In genomic region chr5:93620487-93621339, GRCh38 we compare ENCODE assay signal across 8 cellular contexts. TPM values are rescaled to one million over a fixed set of nuclear protein-coding genes. Genes with fewer than 3 reads are reported as not detected.
DNase-seq lines count a peak whose midpoint lies in the region; ATAC-seq, FAIRE-seq and TF ChIP-seq lines count a peak whose summit lies in the region.

No MANE protein-coding gene starts in this region.

- H3K18ac ChIP-seq in H1 (ENCODE audit: extremely low read depth, low read length): no peak overlapping the region

- H2BK120ac ChIP-seq in H1 (replicated peaks; ENCODE audit: low read depth, low read length): no peak overlapping the region

- peak overlapping the region; percentile 93 for H3K4me3 Mint-ChIP-seq in CD8-positive, alpha-beta T cell
- H3K4me3 Mint-ChIP-seq in activated CD8-positive, alpha-beta T cell treated with anti-CD3 and anti-CD28 coated beads for 36 hours: peak overlapping the region; percentile 94

- no peak for TF ChIP-seq CTCF in CD8-positive, alpha-beta T cell (IDR thresholded peaks at IDR 0.05)
- no peak for TF ChIP-seq CTCF in activated CD8-positive, alpha-beta T cell treated with anti-CD3 and anti-CD28 coated beads for 36 hours (IDR thresholded peaks at IDR 0.05)
- TF ChIP-seq CTCF in H1 (IDR thresholded peaks at IDR 0.05; ENCODE audit: control extremely low read depth in 1 of 3, insufficient read depth in 1 of 3, low read depth in 1 of 3, low read length in 3 of 3): no peak

- TF ChIP-seq POLR2A in H1 (IDR thresholded peaks at IDR 0.05; ENCODE audit: control extremely low read depth in 1 of 2, low read depth in 2 of 2, low read length in 2 of 2): no peak

- no peaks in the 10 kb centered on the region for H3K79me1 ChIP-seq in H1 (ENCODE audit: low read depth, low read length)

- H3K4me2 ChIP-seq in H1 (ENCODE audit: insufficient read depth in 1 of 2, low read depth in 2 of 2, low read length in 2 of 2): peak overlapping the region; percentile 83 to 97

- H3K23me2 ChIP-seq in H1 (ENCODE audit: low read depth, low read length): peaks cover 8% of the 10 kb centered on the region; the same call in 1 of the 2 replicates

- H3K23ac ChIP-seq in H1 (ENCODE audit: insufficient read length): no peak overlapping the region

- peak in 1 of 2 experiments; percentile 29; a peak in 1 of 3 replicates for TF ChIP-seq EP300 in H1 (IDR thresholded peaks at IDR 0.05; ENCODE audit: borderline replicate concordance in 1 of 2, low read depth in 2 of 2, low read length in 2 of 2)

- H2BK12ac ChIP-seq in H1 (ENCODE audit: low read depth, low read length): no peak overlapping the region

- H3K36me3 ChIP-seq in CD8-positive, alpha-beta T cell (ENCODE audit: insufficient read depth, low read length): no peaks in the 10 kb centered on the region
- H3K36me3 ChIP-seq in H1 (ENCODE audit: control insufficient read depth in 2 of 4, insufficient read depth in 4 of 4, low read length in 3 of 4) (no peaks in the 10 kb centered on the region), mesodermal cell (ENCODE audit: control insufficient read depth, insufficient read depth, low read length) (no peaks in the 10 kb centered on the region)

- peaks cover 23% of the 10 kb centered on the region for H3K4me1 Mint-ChIP-seq in CD8-positive, alpha-beta T cell (ENCODE audit: low read depth)
- peaks cover 30% of the 10 kb centered on the region for H3K4me1 Mint-ChIP-seq in activated CD8-positive, alpha-beta T cell treated with anti-CD3 and anti-CD28 coated beads for 36 hours (ENCODE audit: low read depth)

- peak; percentile 18 to 72 (median 43) for DNase-seq in CD8-positive, alpha-beta T cell
- peak; percentile 45 for DNase-seq in NCI-H524 treated with DMSO at 0.1 percent for 48 hours (lab: John Stamatoyannopoulos, UW)
- peak; percentile 75 for DNase-seq in activated CD8-positive, alpha-beta T cell treated with anti-CD3 and anti-CD28 coated beads for 36 hours
- peak in 1 of 2 experiments; percentile 72 for DNase-seq in H1 (ENCODE audit: low read depth in 1 of 2, low spot score in 2 of 2)
- DNase-seq in stimulated activated naive CD4-positive, alpha-beta T cell treated with Interleukin-2 at 50 U/mL for 16 hours (lab: John Stamatoyannopoulos, UW): peak; percentile 31

- H3K4me3 ChIP-seq in CD8-positive, alpha-beta T cell (ENCODE audit: low read depth, low read length): peak overlapping the region; percentile 48
- H3K4me3 ChIP-seq in H1 (ENCODE audit: extremely low read depth in 1 of 4, insufficient read depth in 2 of 4, low read depth in 3 of 4, low read length in 4 of 4) (peak overlapping the region; percentile 60 to 82 (median 64)), mesodermal cell (ENCODE audit: extremely low read depth, insufficient read depth, low read length, poor library complexity, severe bottlenecking) (peak overlapping the region; percentile 57)

- H3K4me1 ChIP-seq in CD8-positive, alpha-beta T cell (ENCODE audit: insufficient read depth, low read length): peaks cover 21% of the 10 kb centered on the region
- H3K4me1 ChIP-seq in H1 (replicated peaks in 1 of 4; ENCODE audit: control insufficient read depth in 3 of 4, insufficient read depth in 4 of 4, low read length in 3 of 4): peaks cover 0 to 5% (median 2%) of the 10 kb centered on the region in 4 experiments; a peak in 3 of 7 replicates
- no peaks in the 10 kb centered on the region for H3K4me1 ChIP-seq in mesodermal cell (ENCODE audit: control insufficient read depth, insufficient read depth, low read length, poor library complexity, severe bottlenecking)

- 1% methylated on average over 51 of the region's 76 CpGs; no CpG with 5 or more reads in 1 of the 2 experiments for WGBS in H1 (ENCODE audit: extremely low coverage in 1 of 2, insufficient coverage in 1 of 2, insufficient read length in 1 of 2, insufficient replicate concordance in 2 of 2, low coverage in 1 of 2, low lambda C conversion rate in 2 of 2, missing lambda C conversion rate in 1 of 2), 2 experiments
- WGBS in mesodermal cell (ENCODE audit: insufficient coverage in 2 of 2), 2 experiments: 0% methylated on average over 42 to 52 of the region's 76 CpGs

- POLR2A ChIA-PET in CD8-positive, alpha-beta T cell (lab: Charles Lee): interaction anchor here (1.1 kb wide), 1 partner anchor 9 kb away, joined by 6 read pairs; no protein-coding TSS in a partner anchor
- POLR2A ChIA-PET in activated CD8-positive, alpha-beta T cell treated with anti-CD3 and anti-CD28 coated beads for 36 hours (lab: Charles Lee): no interaction called here
- POLR2A ChIA-PET in H1 (lab: Charles Lee; ENCODE audit: partially characterized antibody): interaction anchor here (0.6 to 1.2 kb wide), 2 partner anchors 9 to 30 kb away, joined by 3 read pairs; no protein-coding TSS in a partner anchor

- H3K27ac Mint-ChIP-seq in CD8-positive, alpha-beta T cell: peak overlapping the region; percentile 84
- peak overlapping the region; percentile 77 for H3K27ac Mint-ChIP-seq in activated CD8-positive, alpha-beta T cell treated with anti-CD3 and anti-CD28 coated beads for 36 hours

- intact Hi-C loops in CD8-positive, alpha-beta T cell (cut with DNase I, micrococcal nuclease): loop anchor here in 1 of 2 experiments (1.0 to 10.0 kb wide), 3 partner anchors 9 to 494 kb away; partner anchors contain the start of genes NR2F1 and NR2F1-AS1
- intact Hi-C loops in activated CD8-positive, alpha-beta T cell treated with anti-CD3 and anti-CD28 coated beads for 36 hours (cut with micrococcal nuclease): loop anchor here (5.0 kb wide), 1 partner anchor 38 kb away; the partner anchor contains the start of genes NR2F1 and NR2F1-AS1

- CTCF ChIA-PET in CD8-positive, alpha-beta T cell (lab: Charles Lee): interaction anchor here (3.1 kb wide), 1 partner anchor 180 kb away, joined by 9 read pairs; no protein-coding TSS in a partner anchor
- CTCF ChIA-PET in activated CD8-positive, alpha-beta T cell treated with anti-CD3 and anti-CD28 coated beads for 36 hours (lab: Charles Lee): interaction anchor here (0.7 to 5.4 kb wide), 8 partner anchors 14 to 295 kb away, joined by 3 to 23 read pairs (median 3); partner anchors contain the start of gene NR2F1
- CTCF ChIA-PET in H1 (lab: Charles Lee; ENCODE audit: partially characterized antibody): interaction anchor here (0.6 to 5.8 kb wide), 14 partner anchors 9 to 733 kb away, joined by 3 to 29 read pairs (median 3); no protein-coding TSS in a partner anchor

- 0 out of 7 replicates have a peak overlapping the region, but pooled peaks of 1 of the 4 experiments have one; percentile 20 for H3K9ac ChIP-seq in H1 (replicated peaks in 1 of 4; ENCODE audit: extremely low read depth in 1 of 4, low read depth in 3 of 4, low read length in 3 of 4)

- H3K56ac ChIP-seq in H1 (replicated peaks; ENCODE audit: insufficient read length, low read depth, low read length): no peak overlapping the region

- peaks cover 4% of the 10 kb centered on the region for H3K36me3 Mint-ChIP-seq in CD8-positive, alpha-beta T cell
- H3K36me3 Mint-ChIP-seq in activated CD8-positive, alpha-beta T cell treated with anti-CD3 and anti-CD28 coated beads for 36 hours (ENCODE audit: low read depth): no peaks in the 10 kb centered on the region

- H2BK20ac ChIP-seq in H1 (ENCODE audit: low read length): no peak overlapping the region

- no peaks in the 10 kb centered on the region for H3K79me2 ChIP-seq in H1 (ENCODE audit: control insufficient read depth in 1 of 2, insufficient read depth in 2 of 2, low read length in 2 of 2)

- H4K8ac ChIP-seq in H1 (ENCODE audit: extremely low read depth, insufficient read depth, low read length): no peak overlapping the region

- H2AK5ac ChIP-seq in H1 (ENCODE audit: low read depth, low read length): no peak overlapping the region

- H4K91ac ChIP-seq in H1 (replicated peaks; ENCODE audit: insufficient read length, low read length): no peak overlapping the region

- peaks cover 6 to 8% of the 10 kb centered on the region in 2 experiments for H4K20me1 ChIP-seq in H1 (replicated peaks in 1 of 2; ENCODE audit: control insufficient read depth in 1 of 2, insufficient read depth in 2 of 2, low read length in 2 of 2)

- no peak overlapping the region for H4K5ac ChIP-seq in H1 (ENCODE audit: insufficient read length, low read depth, low read length)

- no peak overlapping the region for H2AFZ ChIP-seq in H1 (ENCODE audit: low read length)

- H3K4ac ChIP-seq in H1 (replicated peaks; ENCODE audit: insufficient read length, low read depth, low read length): no peak overlapping the region

- H3K9me3 Mint-ChIP-seq in CD8-positive, alpha-beta T cell: no peaks in the 10 kb centered on the region
- H3K9me3 Mint-ChIP-seq in activated CD8-positive, alpha-beta T cell treated with anti-CD3 and anti-CD28 coated beads for 36 hours: no peaks in the 10 kb centered on the region

- peak overlapping the region; percentile 8 for H3K27ac ChIP-seq in CD8-positive, alpha-beta T cell (ENCODE audit: low read depth, low read length)
- H3K27ac ChIP-seq in H1 (ENCODE audit: low read depth, low read length): no peak overlapping the region
- H3K27ac ChIP-seq in mesodermal cell (ENCODE audit: low read depth, low read length, severe bottlenecking): peak overlapping the region; percentile 57

- no peak overlapping the region for H2BK15ac ChIP-seq in H1 (ENCODE audit: low read length)

- peaks cover 10% of the 10 kb centered on the region for H3K27me3 Mint-ChIP-seq in CD8-positive, alpha-beta T cell (ENCODE audit: low read depth)
- peaks cover 12% of the 10 kb centered on the region for H3K27me3 Mint-ChIP-seq in activated CD8-positive, alpha-beta T cell treated with anti-CD3 and anti-CD28 coated beads for 36 hours

- peak; percentile 39 to 50; a peak in 3 of 4 replicates for TF ChIP-seq RAD21 in H1 (IDR thresholded peaks at IDR 0.05 in 1 of 2, conservative IDR thresholded peaks at IDR 0.05 in 1 of 2; ENCODE audit: low read depth in 2 of 2, low read length in 2 of 2)

- no peaks in the 10 kb centered on the region for H3K27me3 ChIP-seq in CD8-positive, alpha-beta T cell (ENCODE audit: insufficient read depth, low read length)
- peaks cover 30 to 69% (median 49%) of the 10 kb centered on the region in 4 experiments for H3K27me3 ChIP-seq in H1 (replicated peaks in 1 of 4; ENCODE audit: control insufficient read depth in 3 of 4, extremely low read depth in 1 of 4, insufficient read depth in 3 of 4, low read length in 3 of 4)

- peak; percentile 19 for FAIRE-seq in H1 (lab: Jason Lieb, UNC)

- ATAC-seq in CD8-positive, alpha-beta T cell: peak; percentile 64
- ATAC-seq in GM19438 (IDR thresholded peaks at IDR 0.05; ENCODE audit: low read depth, unreplicated experiment): peak; percentile 97
- ATAC-seq in HG03460 (IDR thresholded peaks at IDR 0.05; ENCODE audit: unreplicated experiment): peak; percentile 98
- peak; percentile 90 for ATAC-seq in activated CD8-positive, alpha-beta T cell treated with anti-CD3 and anti-CD28 coated beads for 36 hours

- no peak overlapping the region for H3K14ac ChIP-seq in H1 (ENCODE audit: insufficient read length)

- no peaks in the 10 kb centered on the region for H3K9me3 ChIP-seq in CD8-positive, alpha-beta T cell (ENCODE audit: low read length)
- no peaks in the 10 kb centered on the region for H3K9me3 ChIP-seq in H1 (ENCODE audit: insufficient read depth in 2 of 2, low read depth in 1 of 2, low read length in 1 of 2)
- H3K9me3 ChIP-seq in mesodermal cell (ENCODE audit: control insufficient read depth, low read length): no peaks in the 10 kb centered on the region

- H2BK5ac ChIP-seq in H1 (ENCODE audit: low read depth, low read length): no peak overlapping the region

RNA-seq across cellular contexts. Expression of gene NR2F1, which starts 37.7 kb away (rescaled TPM):
- total RNA-seq in CD8-positive, alpha-beta T cell: not detected
- total RNA-seq in activated CD8-positive, alpha-beta T cell treated with anti-CD3 and anti-CD28 coated beads for 36 hours: not detected
- not detected in 2 replicates for total RNA-seq in H1 (2021; fragmentation: NEBNext Ultra II Directional; extraction: Animal tissue kit (Norgen Biotek cat#: 25700))
- polyA plus RNA-seq in H1 (2011; rRNA removed): 0.17 TPM in 1 of 2 replicates, not detected in the other
- polyA plus RNA-seq in H1 (2011; cell fraction: cytosol; rRNA removed): 0.27 TPM
- 0.20 TPM for polyA plus RNA-seq in H1 (2011; cell fraction: nucleus; rRNA removed)
- polyA plus RNA-seq in H1 (2012, experiment 1 of 2): 0.17 to 0.59 TPM (median 0.49 TPM) in 4 replicates
- not detected for polyA plus RNA-seq in H1 (2012, experiment 2 of 2)
- 0.02 TPM for polyA plus RNA-seq in H1 (2013, experiment 1 of 2)
- polyA plus RNA-seq in H1 (2013, experiment 2 of 2): not detected
- 0.13 TPM in 1 of 2 replicates, not detected in the other for polyA minus RNA-seq in H1 (2011; rRNA and poly(A)+ RNA removed)
- polyA minus RNA-seq in H1 (2011; cell fraction: cytosol; rRNA and poly(A)+ RNA removed): 2.1 TPM
- 0.90 TPM for polyA minus RNA-seq in H1 (2011; cell fraction: nucleus; rRNA and poly(A)+ RNA removed)
- 34.5 TPM for polyA plus RNA-seq in mesodermal cell (2013, experiment 1 of 2)
- polyA plus RNA-seq in mesodermal cell (2013, experiment 2 of 2): 25.9 TPM

RNA-seq across cellular contexts. Expression of gene NR2F1-AS1, which starts 39.7 kb away (rescaled TPM):
- not detected for total RNA-seq in CD8-positive, alpha-beta T cell
- not detected for total RNA-seq in activated CD8-positive, alpha-beta T cell treated with anti-CD3 and anti-CD28 coated beads for 36 hours
- 1.6 and 2.1 TPM in 2 replicates for total RNA-seq in H1 (2021; fragmentation: NEBNext Ultra II Directional; extraction: Animal tissue kit (Norgen Biotek cat#: 25700))
- 1.1 and 5.6 TPM in 2 replicates for polyA plus RNA-seq in H1 (2011; rRNA removed)
- 2.2 TPM for polyA plus RNA-seq in H1 (2011; cell fraction: cytosol; rRNA removed)
- 0.88 TPM for polyA plus RNA-seq in H1 (2011; cell fraction: nucleus; rRNA removed)
- 1.8 to 4.0 TPM (median 2.9 TPM) in 4 replicates for polyA plus RNA-seq in H1 (2012, experiment 1 of 2)
- 1.4 TPM for polyA plus RNA-seq in H1 (2012, experiment 2 of 2)
- 4.1 TPM for polyA plus RNA-seq in H1 (2013, experiment 1 of 2)
- polyA plus RNA-seq in H1 (2013, experiment 2 of 2): 3.5 TPM
- polyA minus RNA-seq in H1 (2011; rRNA and poly(A)+ RNA removed): 0.69 and 1.7 TPM in 2 replicates
- polyA minus RNA-seq in H1 (2011; cell fraction: cytosol; rRNA and poly(A)+ RNA removed): not detected
- 3.4 TPM for polyA minus RNA-seq in H1 (2011; cell fraction: nucleus; rRNA and poly(A)+ RNA removed)
- polyA plus RNA-seq in mesodermal cell (2013, experiment 1 of 2): 11.6 TPM
- polyA plus RNA-seq in mesodermal cell (2013, experiment 2 of 2): 22.3 TPM
